23 cellular contexts compared by ENCODE assay signal in genomic region chr2:68948695-68949094, GRCh38. TPM values are rescaled to one million over a fixed set of nuclear protein-coding genes. Genes with fewer than 3 reads are reported as not detected.
DNase-seq lines count a peak whose midpoint lies in the region; ATAC-seq and TF ChIP-seq lines count a peak whose summit lies in the region.
"Had no signal": no experiment of that assay in that cellular context is flagged by ENCODE, and none has a peak within 500 bp of the region (broad histone marks: within the 10 kb centered on the region; RNA-seq: fewer than 3 reads in every experiment).

No MANE protein-coding gene starts in this region.

- peak; percentile 37 for ATAC-seq in stimulated activated memory B cell treated with anti-CD40 and anti-IgM and Interleukin-4, amounts not matched to agents 10 μg/mL and 1 μg/mL and 100 μg/mL, for 72 hours
- ATAC-seq in HG02642 (IDR thresholded peaks at IDR 0.05; ENCODE audit: poor library complexity, unreplicated experiment) (no peak), HG03045 (IDR thresholded peaks at IDR 0.05; ENCODE audit: unreplicated experiment) (no peak)
- ATAC-seq: GM23338 had no signal

- H3K9me3 Mint-ChIP-seq in stimulated activated memory B cell treated with anti-CD40 and anti-IgM and Interleukin-4, amounts not matched to agents 10 μg/mL and 1 μg/mL and 100 μg/mL, for 72 hours: no peaks in the 10 kb centered on the region
- H3K9me3 Mint-ChIP-seq: CD4-positive, alpha-beta T cell; GM23338; H9 had no signal

- no peaks in the 10 kb centered on the region for H3K36me3 ChIP-seq in testis (ENCODE audit: low read depth, missing control alignments)
- H3K36me3 ChIP-seq: BLaER1 had no signal

- no peak overlapping the region for H3K4me3 ChIP-seq in testis
- H3K4me3 ChIP-seq: BLaER1, GM23338 had no signal

- H3K27me3 Mint-ChIP-seq in stimulated activated memory B cell treated with anti-CD40 and anti-IgM and Interleukin-4, amounts not matched to agents 10 μg/mL and 1 μg/mL and 100 μg/mL, for 72 hours: peaks cover 75% of the 10 kb centered on the region

- DNase-seq in CD1c-positive myeloid dendritic cell (ENCODE audit: extremely low spot score) (peak; percentile 73), NOMO-1 treated with DMSO at 0.1 percent for 48 hours (lab: John Stamatoyannopoulos, UW; ENCODE audit: unreplicated experiment) (peak; percentile 71), SIG-M5 treated with dmso at 0.1 percent for 504 hours (lab: John Stamatoyannopoulos, UW; ENCODE audit: unreplicated experiment) (peak; percentile 54), testis (no peak)
- DNase-seq: CD4-positive, alpha-beta T cell; H9; NCI-H1694; NCI-H2029 treated with DMSO at 0.1 percent for 48 hours; NCI-H526 treated with DMSO at 0.1 percent for 48 hours; Right ventricle myocardium superior; RPMI8226 had no signal

- H3K4me1 Mint-ChIP-seq in stimulated activated memory B cell treated with anti-CD40 and anti-IgM and Interleukin-4, amounts not matched to agents 10 μg/mL and 1 μg/mL and 100 μg/mL, for 72 hours: peaks cover 6% of the 10 kb centered on the region

- no peaks in the 10 kb centered on the region for H3K27me3 ChIP-seq in testis
- H3K27me3 ChIP-seq: BLaER1 had no signal

- no peak for TF ChIP-seq POLR2A in testis (IDR thresholded peaks at IDR 0.05)

- no peaks in the 10 kb centered on the region for H3K36me3 Mint-ChIP-seq in stimulated activated memory B cell treated with anti-CD40 and anti-IgM and Interleukin-4, amounts not matched to agents 10 μg/mL and 1 μg/mL and 100 μg/mL, for 72 hours
- H3K36me3 Mint-ChIP-seq: IgD-negative memory B cell had no signal

- intact Hi-C loops in testis (cut with DNase I; ENCODE audit: low total_unique reads): no loop called here

- H3K4me3 Mint-ChIP-seq in stimulated activated memory B cell treated with anti-CD40 and anti-IgM and Interleukin-4, amounts not matched to agents 10 μg/mL and 1 μg/mL and 100 μg/mL, for 72 hours: no peak overlapping the region
- H3K4me3 Mint-ChIP-seq: CD4-positive, alpha-beta T cell; GM23338; H9; IgD-negative memory B cell had no signal

- WGBS in testis, 2 donors: 82 to 85% methylated on average over 1 of the region's 1 CpG

- TF ChIP-seq CTCF in testis (IDR thresholded peaks at IDR 0.05): no peak

- H3K27ac ChIP-seq in testis: no peak overlapping the region
- H3K27ac ChIP-seq: BLaER1, HL-60 had no signal

- H3K27ac Mint-ChIP-seq in stimulated activated memory B cell treated with anti-CD40 and anti-IgM and Interleukin-4, amounts not matched to agents 10 μg/mL and 1 μg/mL and 100 μg/mL, for 72 hours: no peak overlapping the region
- H3K27ac Mint-ChIP-seq: CD4-positive, alpha-beta T cell; GM23338; IgD-negative memory B cell had no signal

- no peaks in the 10 kb centered on the region for H3K9me3 ChIP-seq in testis
- H3K9me3 ChIP-seq: BLaER1 had no signal

- no peaks in the 10 kb centered on the region for H3K4me1 ChIP-seq in testis
- H3K4me1 ChIP-seq: BLaER1 had no signal

RNA-seq across cellular contexts. Expression of gene GKN2, which starts 4.0 kb away (rescaled TPM):
- not detected for total RNA-seq in testis
- polyA plus RNA-seq in testis (ENCODE audit: insufficient read depth, low read depth, low replicate concordance): not detected
- total RNA-seq: CD4-positive, alpha-beta T cell; G401; GM23338; H9; Right ventricle myocardium superior; T-helper 1 cell treated with Interleukin-12 subunit alpha and Interleukin-12 subunit beta and Interleukin-4 antibody, amounts not matched to agents 30 ng/mL and 1 ng/mL, for 36 hours had no signal
- polyA plus RNA-seq: AG04450, GM23338, IgD-negative memory B cell had no signal

RNA-seq across cellular contexts. Expression of gene GKN1, which starts 25.7 kb away (rescaled TPM):
- total RNA-seq in testis: not detected
- polyA plus RNA-seq in testis (ENCODE audit: insufficient read depth, low read depth, low replicate concordance): not detected
- total RNA-seq: A172; CD4-positive, alpha-beta T cell; Daoy; G401; GM23338; H9; Right ventricle myocardium superior; T-helper 1 cell treated with Interleukin-12 subunit alpha and Interleukin-12 subunit beta and Interleukin-4 antibody, amounts not matched to agents 30 ng/mL and 1 ng/mL, for 36 hours had no signal
- polyA plus RNA-seq: AG04450, GM23338, IgD-negative memory B cell had no signal
